25 cellular contexts compared by ENCODE assay signal in genomic region chr4:24885342-24885741, GRCh38. TPM values are rescaled to one million over a fixed set of nuclear protein-coding genes. Genes with fewer than 3 reads are reported as not detected.
A peak's percentile ranks its signal among the peaks of the same experiment; 100 is the strongest.
DNase-seq lines count a peak whose midpoint lies in the region; ATAC-seq, FAIRE-seq and TF ChIP-seq lines count a peak whose summit lies in the region.
"Had no signal": no experiment of that assay in that cellular context is flagged by ENCODE, and none has a peak within 500 bp of the region (broad histone marks: within the 10 kb centered on the region; RNA-seq: fewer than 3 reads in every experiment).

No MANE protein-coding gene starts in this region.

- no peaks in the 10 kb centered on the region for H3K27me3 Mint-ChIP-seq in astrocyte (ENCODE audit: low read depth, unreplicated experiment)
- H3K27me3 Mint-ChIP-seq: CD4-positive, alpha-beta memory T cell had no signal

- peaks cover 3% of the 10 kb centered on the region for H3K36me3 Mint-ChIP-seq in astrocyte (ENCODE audit: low read depth, unreplicated experiment)
- H3K36me3 Mint-ChIP-seq: activated naive CD8-positive, alpha-beta T cell treated with anti-CD3 and anti-CD28 coated beads, Interleukin-2, amount 10 ng/mL, durations not matched to agents 7 days and 5 days; CD4-positive, alpha-beta memory T cell had no signal

- H3K4me3 ChIP-seq in astrocyte (ENCODE audit: insufficient read depth, low read depth, low read length) (no peak overlapping the region), fibroblast of mammary gland (ENCODE audit: control insufficient read depth, low read depth, low read length) (no peak overlapping the region), coronary artery (no peak overlapping the region), kidney (ENCODE audit: low read length in 2 of 2) (no peak overlapping the region)
- H3K4me3 ChIP-seq: esophagus squamous epithelium, GM23248, heart left ventricle, lung, ovary, tibial artery had no signal

- H3K4me1 Mint-ChIP-seq in astrocyte (ENCODE audit: low read depth, unreplicated experiment), result peaks cover 6% of the 10 kb centered on the region
- H3K4me1 Mint-ChIP-seq: activated naive CD8-positive, alpha-beta T cell treated with anti-CD3 and anti-CD28 coated beads, Interleukin-2, amount 10 ng/mL, durations not matched to agents 7 days and 5 days; activated T-helper 17 cell treated with anti-CD3 and anti-CD28 coated beads, Interleukin-2, amount 50 U/mL, for 72 hours; CD4-positive, alpha-beta memory T cell had no signal

- TF ChIP-seq CTCF in astrocyte (IDR thresholded peaks at IDR 0.05; ENCODE audit: insufficient read depth, low read depth, low read length) (no peak), fibroblast of mammary gland (conservative IDR thresholded peaks at IDR 0.05; ENCODE audit: control insufficient read depth, insufficient read depth, low read depth, low read length) (no peak), coronary artery (IDR thresholded peaks at IDR 0.05) (no peak), kidney (IDR thresholded peaks at IDR 0.05; ENCODE audit: borderline replicate concordance, extremely low read depth, insufficient read depth) (no peak)

- H3K4me1 ChIP-seq in astrocyte (ENCODE audit: insufficient read depth, low read length), result no peaks in the 10 kb centered on the region
- no peaks in the 10 kb centered on the region for H3K4me1 ChIP-seq in kidney (ENCODE audit: control insufficient read depth in 1 of 2, insufficient read depth in 1 of 2, low read depth in 1 of 2, low read length in 2 of 2)
- H3K4me1 ChIP-seq: esophagus squamous epithelium, tibial artery had no signal

- peak; percentile 78 for ATAC-seq in sciatic nerve
- ATAC-seq: activated T-helper 17 cell treated with anti-CD3 and anti-CD28 coated beads, Interleukin-2, amount 50 U/mL, for 72 hours had no signal

- H4K20me1 ChIP-seq in astrocyte (ENCODE audit: insufficient read depth, low read length), result peaks cover 6% of the 10 kb centered on the region

- no peaks in the 10 kb centered on the region for H3K27me3 ChIP-seq in astrocyte (ENCODE audit: insufficient read depth, low read length)
- H3K27me3 ChIP-seq: esophagus squamous epithelium, heart left ventricle, ovary, tibial artery had no signal

- FAIRE-seq in astrocyte (lab: Jason Lieb, UNC) (no peak), kidney (lab: Jason Lieb, UNC) (no peak)

- intact Hi-C loops in sciatic nerve (cut with DNase I) (no loop called here), kidney (cut with DNase I) (no loop called here)

- no peak overlapping the region for H3K27ac Mint-ChIP-seq in astrocyte (ENCODE audit: unreplicated experiment)
- H3K27ac Mint-ChIP-seq: activated naive CD8-positive, alpha-beta T cell treated with anti-CD3 and anti-CD28 coated beads, Interleukin-2, amount 10 ng/mL, durations not matched to agents 7 days and 5 days; activated T-helper 17 cell treated with anti-CD3 and anti-CD28 coated beads, Interleukin-2, amount 50 U/mL, for 72 hours; CD4-positive, alpha-beta memory T cell had no signal

- no peaks in the 10 kb centered on the region for H3K79me2 ChIP-seq in astrocyte (ENCODE audit: insufficient read depth, low read length)

- no peak overlapping the region for H3K4me3 Mint-ChIP-seq in astrocyte (ENCODE audit: unreplicated experiment)
- H3K4me3 Mint-ChIP-seq: activated naive CD8-positive, alpha-beta T cell treated with anti-CD3 and anti-CD28 coated beads, Interleukin-2, amount 10 ng/mL, durations not matched to agents 7 days and 5 days; activated T-helper 17 cell treated with anti-CD3 and anti-CD28 coated beads, Interleukin-2, amount 50 U/mL, for 72 hours; CD4-positive, alpha-beta memory T cell had no signal

- H3K9ac ChIP-seq in astrocyte (ENCODE audit: low read length) (no peak overlapping the region), kidney (ENCODE audit: low read length in 2 of 2) (no peak overlapping the region)
- H3K9ac ChIP-seq: GM23248 had no signal

- H3K9me3 Mint-ChIP-seq in astrocyte (ENCODE audit: unreplicated experiment), result no peaks in the 10 kb centered on the region
- H3K9me3 Mint-ChIP-seq: activated naive CD8-positive, alpha-beta T cell treated with anti-CD3 and anti-CD28 coated beads, Interleukin-2, amount 10 ng/mL, durations not matched to agents 7 days and 5 days had no signal

- DNase-seq in astrocyte (ENCODE audit: low read depth), result peak; percentile 29
- DNase-seq in fibroblast of mammary gland (ENCODE audit: low read depth), result peak; percentile 10
- peak; percentile 22 for DNase-seq in middle frontal gyrus (ENCODE audit: extremely low spot score, low spot score)
- DNase-seq in sciatic nerve (ENCODE audit: low spot score), result peak; percentile 69
- no peak for DNase-seq in activated gamma-delta T cell treated with Interleukin-2 at 50 U/mL for 16 hours
- no peak for DNase-seq in coronary artery (ENCODE audit: low spot score)
- DNase-seq in NCI-H146 (lab: John Stamatoyannopoulos, UW), result no peak
- no peak for DNase-seq in kidney
- DNase-seq: activated naive CD8-positive, alpha-beta T cell treated with anti-CD3 and anti-CD28 coated beads, Interleukin-2, amount 10 ng/mL, durations not matched to agents 7 days and 5 days; CD4-positive, alpha-beta memory T cell; esophagus squamous epithelium; GDM1; GM23248; heart left ventricle; IMR-90; NCI-H1694; NCI-H2171 treated with DMSO at 0.1 percent for 48 hours; NCI-H526; ovary; RPMI8226; stimulated activated CD4-positive, alpha-beta T cell treated with anti-CD3 and anti-CD28 coated beads, Interleukin-2, amount 100 ng/mL, for 24 hours; stimulated activated naive CD4-positive, alpha-beta T cell; tibial artery had no signal

- H3K9me3 ChIP-seq in astrocyte (ENCODE audit: insufficient read depth, low read depth, low read length), result no peaks in the 10 kb centered on the region
- H3K9me3 ChIP-seq in kidney (ENCODE audit: control insufficient read depth in 1 of 2, low read length in 2 of 2), result no peaks in the 10 kb centered on the region
- H3K9me3 ChIP-seq: esophagus squamous epithelium, heart left ventricle, ovary, tibial artery had no signal

- H3K27ac ChIP-seq in astrocyte (ENCODE audit: low read depth, low read length) (no peak overlapping the region), coronary artery (no peak overlapping the region), kidney (ENCODE audit: low read depth in 2 of 2, low read length in 2 of 2) (no peak overlapping the region)
- H3K27ac ChIP-seq: esophagus squamous epithelium, GM23248, heart left ventricle, ovary, tibial artery had no signal

- H3K36me3 ChIP-seq in astrocyte (ENCODE audit: insufficient read depth, low read length) (no peaks in the 10 kb centered on the region), kidney (ENCODE audit: control insufficient read depth in 1 of 2, insufficient read depth in 2 of 2, low read length in 2 of 2) (no peaks in the 10 kb centered on the region)
- H3K36me3 ChIP-seq: esophagus squamous epithelium, heart left ventricle, ovary had no signal

- no peak overlapping the region for H3K4me2 ChIP-seq in astrocyte (ENCODE audit: low read length)

- no peak overlapping the region for H2AFZ ChIP-seq in astrocyte (ENCODE audit: low read depth, low read length)
- H2AFZ ChIP-seq: GM23248 had no signal

RNA-seq across cellular contexts. Expression of gene CCDC149, which starts 27.5 kb away (rescaled TPM):
- total RNA-seq in astrocyte, result 10.2 and 13.8 TPM in 2 replicates
- 42.5 TPM for total RNA-seq in sciatic nerve
- total RNA-seq in kidney, result 21.8 TPM
- polyA plus RNA-seq in kidney (ENCODE audit: insufficient read depth, low read depth, low replicate concordance), result 6.9 TPM
- total RNA-seq: activated naive CD8-positive, alpha-beta T cell treated with anti-CD3 and anti-CD28 coated beads, Interleukin-2, amount 10 ng/mL, durations not matched to agents 7 days and 5 days; activated T-helper 17 cell treated with anti-CD3 and anti-CD28 coated beads, Interleukin-2, amount 50 U/mL, for 72 hours had no signal

Comparison
In these comparisons a context has a peak if more than half of its experiments do, and no peak if none do; other contexts are left out.
1. DNase-seq: peak in astrocyte (single experiment), fibroblast of mammary gland (single experiment), middle frontal gyrus (single experiment) and sciatic nerve (single experiment); none in activated gamma-delta T cell treated with Interleukin-2 at 50 U/mL for 16 hours (single experiment), coronary artery (single experiment), NCI-H146 (single experiment) and kidney (single experiment).